In the genomic region with DNA sequence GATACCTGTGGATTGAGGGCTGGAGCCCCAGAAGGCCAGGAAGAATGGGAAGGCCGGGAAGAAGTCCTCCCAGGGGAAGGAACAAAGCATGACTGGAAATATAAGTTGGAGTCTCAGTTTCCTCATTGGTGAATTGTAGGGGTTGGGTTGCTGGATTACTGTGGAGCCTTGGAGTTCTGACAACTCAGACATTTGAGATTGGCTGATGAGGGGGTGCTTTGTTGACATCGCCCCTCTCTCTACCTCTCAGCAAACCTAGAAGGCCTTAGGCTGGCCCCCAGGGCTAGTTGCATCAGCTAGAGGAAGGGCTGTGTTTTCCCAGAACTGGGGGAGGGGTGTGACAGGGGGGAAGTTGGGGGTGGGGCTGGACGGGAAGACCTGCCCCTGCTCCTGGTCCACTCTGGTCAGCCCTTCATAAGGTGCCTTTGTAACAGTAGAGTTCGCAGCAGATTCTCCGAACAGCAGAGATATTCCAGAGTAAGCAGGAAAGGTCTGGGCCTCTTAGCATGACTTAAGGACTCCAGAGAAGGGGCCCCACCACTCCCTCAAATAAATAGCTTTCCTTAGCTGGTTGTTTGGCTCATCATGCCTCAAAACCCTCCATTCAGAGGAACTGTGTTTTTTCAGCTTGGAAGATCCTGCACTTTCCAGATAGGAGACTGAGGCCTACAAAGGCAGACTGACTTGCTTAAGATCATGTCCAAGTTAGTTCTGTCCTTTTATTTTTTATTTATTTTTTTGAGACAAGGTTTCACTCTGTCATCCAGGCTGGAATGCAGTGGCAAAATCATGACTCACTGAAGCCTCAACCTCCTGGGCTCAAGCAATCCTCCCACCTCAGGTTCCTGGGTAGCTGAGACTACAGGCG, we compare ENCODE assay signal across 12 cellular contexts. TPM values are rescaled to one million over a fixed set of nuclear protein-coding genes. Genes with fewer than 3 reads are reported as not detected.
DNase-seq lines count a peak whose midpoint lies in the region; ATAC-seq and TF ChIP-seq lines count a peak whose summit lies in the region.
"Had no signal": no experiment of that assay in that cellular context is flagged by ENCODE, and none has a peak within 500 bp of the region (broad histone marks: within the 10 kb centered on the region; RNA-seq: fewer than 3 reads in every experiment).

No MANE protein-coding gene starts in this region.

- H3K27me3 ChIP-seq in H7 (ENCODE audit: control insufficient read depth, insufficient read depth, low read length) (no peaks in the 10 kb centered on the region), RWPE2 (ENCODE audit: insufficient read depth, poor library complexity, severe bottlenecking) (no peaks in the 10 kb centered on the region)
- H3K27me3 ChIP-seq: heart right ventricle had no signal

- peak; percentile 90 for ATAC-seq in RWPE2 (ENCODE audit: low read depth)
- ATAC-seq: heart right ventricle had no signal

- no peaks in the 10 kb centered on the region for H3K9me3 ChIP-seq in RWPE2 (ENCODE audit: severe bottlenecking)
- H3K9me3 ChIP-seq: heart right ventricle had no signal

- peak overlapping the region; percentile 52 for H3K27ac ChIP-seq in RWPE2 (ENCODE audit: poor library complexity, severe bottlenecking)
- H3K27ac ChIP-seq: heart right ventricle, KMS-11, VCaP had no signal

- H3K36me3 ChIP-seq in H7 (replicated peaks; ENCODE audit: control insufficient read depth, insufficient read depth, low read length) = no peaks in the 10 kb centered on the region
- no peaks in the 10 kb centered on the region for H3K36me3 ChIP-seq in RWPE2 (ENCODE audit: low read depth)
- H3K36me3 ChIP-seq: heart right ventricle had no signal

- peaks cover 9% of the 10 kb centered on the region for H3K4me1 ChIP-seq in RWPE2 (ENCODE audit: insufficient read depth, poor library complexity, severe bottlenecking)

- no peak for TF ChIP-seq CTCF in RWPE2 (IDR thresholded peaks at IDR 0.05; ENCODE audit: poor library complexity, severe bottlenecking)

- DNase-seq in H7 (peak; percentile 82), RWPE2 (ENCODE audit: low spot score) (no peak), fibroblast of gingiva (ENCODE audit: low read depth) (peak; percentile 52), renal cortical epithelial cell (ENCODE audit: low read depth) (peak; percentile 86), HT-29 (ENCODE audit: low spot score) (no peak), SIG-M5 treated with dmso at 0.1 percent for 504 hours (lab: John Stamatoyannopoulos, UW; ENCODE audit: unreplicated experiment) (no peak)
- no peak for DNase-seq in activated effector memory CD4-positive, alpha-beta T cell treated with anti-CD3 and anti-CD28 coated beads, Interleukin-2, amount 50 U/mL, for 16 hours
- DNase-seq: amygdala, heart right ventricle, NCI-H748 treated with DMSO at 0.1 percent for 48 hours had no signal

- no peak overlapping the region for H3K4me3 ChIP-seq in H7 (ENCODE audit: insufficient read depth, low read depth, low read length)
- no peak overlapping the region for H3K4me3 ChIP-seq in RWPE2 (ENCODE audit: severe bottlenecking)
- H3K4me3 ChIP-seq: heart right ventricle had no signal

RNA-seq across cellular contexts. Expression of gene THRSP, which starts 12.5 kb away (rescaled TPM):
- total RNA-seq in H7 (2014; rRNA removed; shearing (Covaris generic)) = not detected in 2 replicates
- total RNA-seq in renal cortical epithelial cell = not detected in 2 replicates
- not detected in 2 replicates for total RNA-seq in HT-29 (2014; rRNA removed; shearing (Covaris generic))

RNA-seq across cellular contexts. Expression of gene KCTD14, which starts 28.1 kb away (rescaled TPM):
- 13.3 and 17.1 TPM in 2 replicates for total RNA-seq in H7 (2014; rRNA removed; shearing (Covaris generic))
- total RNA-seq in renal cortical epithelial cell = 10.4 and 12.0 TPM in 2 replicates
- 6.2 and 6.3 TPM in 2 replicates for total RNA-seq in HT-29 (2014; rRNA removed; shearing (Covaris generic))

RNA-seq across cellular contexts. Expression of gene NDUFC2, which starts 28.5 kb away (rescaled TPM):
- total RNA-seq in H7 (2014; rRNA removed; shearing (Covaris generic)) = 153 and 258 TPM in 2 replicates
- 80.9 and 101 TPM in 2 replicates for total RNA-seq in renal cortical epithelial cell
- 150 and 196 TPM in 2 replicates for total RNA-seq in HT-29 (2014; rRNA removed; shearing (Covaris generic))

RNA-seq across cellular contexts. Expression of gene INTS4, which starts 56.7 kb away (rescaled TPM):
- 33.2 and 36.7 TPM in 2 replicates for total RNA-seq in H7 (2014; rRNA removed; shearing (Covaris generic))
- total RNA-seq in renal cortical epithelial cell = 35.2 and 38.4 TPM in 2 replicates
- total RNA-seq in HT-29 (2014; rRNA removed; shearing (Covaris generic)) = 19.2 and 25.1 TPM in 2 replicates

Comparison
In these comparisons a context has a peak if more than half of its experiments do, and no peak if none do; other contexts are left out.
1. DNase-seq: peak in H7 (single experiment), fibroblast of gingiva (single experiment) and renal cortical epithelial cell (single experiment); none in RWPE2 (single experiment), activated effector memory CD4-positive, alpha-beta T cell treated with anti-CD3 and anti-CD28 coated beads, Interleukin-2, amount 50 U/mL, for 16 hours (single experiment), HT-29 (single experiment) and SIG-M5 treated with dmso at 0.1 percent for 504 hours (single experiment).